Comparison of ENCODE assay signal across 1 cellular context in genomic region chr3:99921377-99921695, GRCh38.
TF ChIP-seq lines count a peak whose summit lies in the region.

No MANE protein-coding gene starts in this region.

TF ChIP-seq in IMR-90, 13 proteins besides CTCF, POLR2A, EP300 and RAD21 (continued from another document):
- TF ChIP-seq ELK1 (IDR thresholded peaks at IDR 0.05; ENCODE audit: borderline replicate concordance, low read depth, low read length) (no peak), MAZ (IDR thresholded peaks at IDR 0.05; ENCODE audit: borderline replicate concordance, low read depth, low read length) (no peak), CEBPB (IDR thresholded peaks at IDR 0.05; ENCODE audit: low read depth, low read length) (no peak), MXI1 (IDR thresholded peaks at IDR 0.05; ENCODE audit: borderline replicate concordance, low read depth, low read length) (no peak), NFE2L2 (IDR thresholded peaks at IDR 0.05; ENCODE audit: low read depth, low read length) (no peak), BHLHE40 (IDR thresholded peaks at IDR 0.05; ENCODE audit: low read depth, low read length) (no peak), MAFK (IDR thresholded peaks at IDR 0.05; ENCODE audit: low read depth, low read length) (no peak)
